ENCODE assay signal across 25 cellular contexts in the genomic region with DNA sequence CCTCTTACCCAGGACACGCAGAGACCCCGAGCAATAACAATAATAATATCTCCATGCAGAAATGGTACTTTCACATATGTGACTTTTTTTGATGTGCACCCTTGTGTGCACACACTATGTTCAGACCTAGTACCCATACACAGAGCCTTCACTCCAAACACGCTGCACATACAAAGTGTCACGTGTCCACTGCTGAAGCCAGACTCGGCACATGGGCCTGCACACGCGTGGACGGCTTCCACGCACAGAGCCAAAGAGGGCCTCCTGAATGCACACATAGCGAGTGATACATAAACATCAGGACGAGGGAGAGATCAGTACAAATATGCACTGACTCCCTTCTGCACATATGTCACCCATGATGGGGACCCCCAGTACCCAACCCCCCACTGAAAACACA.
"Had no signal": no experiment of that assay in that cellular context is flagged by ENCODE, and none has a peak within 500 bp of the region (broad histone marks: within the 10 kb centered on the region; RNA-seq: fewer than 3 reads in every experiment).

No MANE protein-coding gene starts in this region.

- H3K9me3 Mint-ChIP-seq: dendritic cell treated with granulocyte-macrophage colony-stimulating factor and Interleukin-4, amounts not matched to agents 40 ng/mL and 50 ng/mL, for 4 days; effector memory CD8-positive, alpha-beta T cell; memory B cell; mesothelial cell of epicardium; natural killer cell treated with Interleukin-12 subunit alpha and Interleukin-12 subunit beta and Interleukin-15 and Interleukin-18, amount 100 ng/mL, for 72 hours; stimulated activated memory B cell treated with anti-CD40 and anti-IgM and Interleukin-4, amounts not matched to agents 10 μg/mL and 1 μg/mL and 100 μg/mL, for 72 hours; stimulated activated naive CD8-positive, alpha-beta T cell treated with anti-CD3 and anti-CD28 coated beads, Interleukin-15, Interleukin-2, amounts not matched to agents 100 ng/mL and 50 ng/mL, for 24 hours had no signal

- H3K27ac Mint-ChIP-seq: dendritic cell treated with granulocyte-macrophage colony-stimulating factor and Interleukin-4, amounts not matched to agents 40 ng/mL and 50 ng/mL, for 4 days; memory B cell; mesothelial cell of epicardium; natural killer cell treated with Interleukin-12 subunit alpha and Interleukin-12 subunit beta and Interleukin-15 and Interleukin-18, amount 100 ng/mL, for 72 hours; stimulated activated memory B cell treated with anti-CD40 and anti-IgM and Interleukin-4, amounts not matched to agents 10 μg/mL and 1 μg/mL and 100 μg/mL, for 72 hours; stimulated activated naive CD8-positive, alpha-beta T cell treated with anti-CD3 and anti-CD28 coated beads, Interleukin-15, Interleukin-2, amounts not matched to agents 100 ng/mL and 50 ng/mL, for 24 hours had no signal

- H3K9me3 ChIP-seq: esophagus squamous epithelium, gastroesophageal sphincter, left ventricle myocardium inferior, lower lobe of right lung, neutrophil, psoas muscle, spleen, tibial artery, upper lobe of left lung, vagina had no signal

- H3K36me3 ChIP-seq: esophagus squamous epithelium, gastroesophageal sphincter, left ventricle myocardium inferior, lower lobe of right lung, neutrophil, spleen, tibial artery, upper lobe of left lung, vagina had no signal

- ATAC-seq: effector memory CD8-positive, alpha-beta T cell; gastroesophageal sphincter; left cardiac atrium; lower lobe of right lung; natural killer cell treated with Interleukin-12 subunit alpha and Interleukin-12 subunit beta and Interleukin-15 and Interleukin-18, amount 100 ng/mL, for 72 hours; psoas muscle; sciatic nerve; stimulated activated memory B cell treated with anti-CD40 and anti-IgM and Interleukin-4, amounts not matched to agents 10 μg/mL and 1 μg/mL and 100 μg/mL, for 72 hours had no signal

- FAIRE-seq: kidney had no signal

- H3K27ac ChIP-seq: esophagus squamous epithelium, gastroesophageal sphincter, left ventricle myocardium inferior, lower lobe of right lung, neutrophil, psoas muscle, spleen, tibial artery, upper lobe of left lung, vagina had no signal

- H3K36me3 Mint-ChIP-seq: memory B cell; mesothelial cell of epicardium; natural killer cell treated with Interleukin-12 subunit alpha and Interleukin-12 subunit beta and Interleukin-15 and Interleukin-18, amount 100 ng/mL, for 72 hours; stimulated activated memory B cell treated with anti-CD40 and anti-IgM and Interleukin-4, amounts not matched to agents 10 μg/mL and 1 μg/mL and 100 μg/mL, for 72 hours had no signal

- H3K4me3 Mint-ChIP-seq: dendritic cell treated with granulocyte-macrophage colony-stimulating factor and Interleukin-4, amounts not matched to agents 40 ng/mL and 50 ng/mL, for 4 days; effector memory CD8-positive, alpha-beta T cell; memory B cell; natural killer cell treated with Interleukin-12 subunit alpha and Interleukin-12 subunit beta and Interleukin-15 and Interleukin-18, amount 100 ng/mL, for 72 hours; stimulated activated memory B cell treated with anti-CD40 and anti-IgM and Interleukin-4, amounts not matched to agents 10 μg/mL and 1 μg/mL and 100 μg/mL, for 72 hours; stimulated activated naive CD8-positive, alpha-beta T cell treated with anti-CD3 and anti-CD28 coated beads, Interleukin-15, Interleukin-2, amounts not matched to agents 100 ng/mL and 50 ng/mL, for 24 hours had no signal

- DNase-seq: effector memory CD8-positive, alpha-beta T cell; esophagus squamous epithelium; foreskin fibroblast; kidney; left cardiac atrium; left ventricle myocardium inferior; lower lobe of right lung; psoas muscle; retina; spleen; stimulated activated CD4-positive, alpha-beta T cell treated with anti-CD3 and anti-CD28 coated beads, Interleukin-15, amount 100 ng/mL, for 24 hours; stimulated activated CD4-positive, alpha-beta T cell treated with anti-CD3 and anti-CD28 coated beads, Interleukin-1b, Interleukin-23, amount 100 ng/mL, for 48 hours; stimulated activated CD4-positive, alpha-beta T cell treated with anti-CD3 and anti-CD28 coated beads, Interleukin-4, amount 100 ng/mL, for 24 hours; tibial artery; upper lobe of left lung had no signal

- H3K4me3 ChIP-seq: esophagus squamous epithelium, gastroesophageal sphincter, left ventricle myocardium inferior, lower lobe of right lung, psoas muscle, spleen, tibial artery, upper lobe of left lung, vagina had no signal
